Comparison of ENCODE assay signal across 1 cellular context in genomic region chr10:116744163-116744788, GRCh38.
TF ChIP-seq lines count a peak whose summit lies in the region.

No MANE protein-coding gene starts in this region.

TF ChIP-seq in HepG2, 621 proteins besides CTCF, POLR2A, EP300 and RAD21:
- TF ChIP-seq, protein P1, sequence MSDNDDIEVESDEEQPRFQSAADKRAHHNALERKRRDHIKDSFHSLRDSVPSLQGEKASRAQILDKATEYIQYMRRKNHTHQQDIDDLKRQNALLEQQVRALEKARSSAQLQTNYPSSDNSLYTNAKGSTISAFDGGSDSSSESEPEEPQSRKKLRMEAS (IDR thresholded peaks at IDR 0.05) = 0 out of 2 replicates have a peak, but pooled peaks have one; percentile 33
- 0 out of 2 replicates have a peak, but pooled peaks have one; percentile 25 for TF ChIP-seq MYC (CRISPR knock-in tag; IDR thresholded peaks at IDR 0.05; ENCODE audit: borderline replicate concordance)
- TF ChIP-seq MTA1 (CRISPR knock-in tag; IDR thresholded peaks at IDR 0.05; ENCODE audit: borderline replicate concordance) = no peak
- TF ChIP-seq ARNTL (CRISPR knock-in tag; IDR thresholded peaks at IDR 0.05) = no peak
- no peak for TF ChIP-seq FOXA3 (CRISPR knock-in tag; IDR thresholded peaks at IDR 0.05)
- 0 out of 2 replicates have a peak, but pooled peaks have one; percentile 18 for TF ChIP-seq ZFX (CRISPR knock-in tag; IDR thresholded peaks at IDR 0.05; ENCODE audit: low read depth)
- no peak for TF ChIP-seq ZBTB7B (CRISPR knock-in tag; IDR thresholded peaks at IDR 0.05)
